In the genomic region with DNA sequence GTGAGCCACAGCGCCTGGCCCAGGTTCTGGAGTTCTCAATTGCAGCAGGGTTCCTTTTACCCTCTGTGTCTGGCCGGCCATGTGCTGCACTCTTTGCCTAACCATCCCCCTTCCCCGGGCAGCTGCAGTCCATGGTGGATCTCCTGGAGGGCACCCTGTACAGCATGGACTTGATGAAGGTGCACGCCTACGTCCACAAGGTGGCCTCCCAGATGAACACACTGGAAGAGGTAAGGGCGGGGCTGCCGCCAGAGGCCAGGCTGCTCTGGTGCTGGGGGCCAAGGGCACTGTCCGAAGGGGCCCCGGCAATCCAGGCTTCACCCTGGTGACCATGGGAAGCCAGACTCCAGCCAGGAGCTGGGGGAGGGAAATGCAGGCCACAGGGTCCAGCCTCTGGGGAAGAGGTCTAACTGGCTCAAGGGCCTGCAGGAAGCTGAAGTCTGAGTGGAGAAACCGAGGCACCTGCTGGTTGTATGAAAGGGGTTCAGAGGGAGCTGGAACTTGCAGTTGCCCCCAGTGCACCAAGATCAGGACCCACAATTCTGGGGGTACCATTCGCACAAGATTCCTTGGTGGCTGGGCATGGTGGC, we compare ENCODE assay signal across 17 cellular contexts. TPM values are rescaled to one million over a fixed set of nuclear protein-coding genes. Genes with fewer than 3 reads are reported as not detected.
DNase-seq lines count a peak whose midpoint lies in the region; ATAC-seq and TF ChIP-seq lines count a peak whose summit lies in the region.
"Had no signal": no experiment of that assay in that cellular context is flagged by ENCODE, and none has a peak within 500 bp of the region (broad histone marks: within the 10 kb centered on the region; RNA-seq: fewer than 3 reads in every experiment).

No MANE protein-coding gene starts in this region.

- H3K79me2 ChIP-seq in MM.1S (ENCODE audit: low read length): no peaks in the 10 kb centered on the region

- H3K9me3 ChIP-seq in left lung: no peaks in the 10 kb centered on the region
- no peaks in the 10 kb centered on the region for H3K9me3 ChIP-seq in MM.1S (replicated peaks; ENCODE audit: insufficient read depth, low read length)
- H3K9me3 ChIP-seq: prostate gland had no signal

- no peaks in the 10 kb centered on the region for H3K4me1 Mint-ChIP-seq in stimulated activated effector memory CD8-positive, alpha-beta T cell treated with anti-CD3 and anti-CD28 coated beads, Interleukin-12 subunit alpha, Interleukin-12 subunit beta, amount 100 ng/mL, for 72 hours
- H3K4me1 Mint-ChIP-seq in activated T-cell treated with anti-CD3 and anti-CD28 coated beads, Interleukin-2, amount 50 U/mL, for 24 hours (ENCODE audit: low read depth): no peaks in the 10 kb centered on the region

- peaks cover 37% of the 10 kb centered on the region for H3K27me3 Mint-ChIP-seq in activated T-cell treated with anti-CD3 and anti-CD28 coated beads, Interleukin-2, amount 50 U/mL, for 24 hours

- no peak overlapping the region for H3K27ac Mint-ChIP-seq in stimulated activated effector memory CD8-positive, alpha-beta T cell treated with anti-CD3 and anti-CD28 coated beads, Interleukin-12 subunit alpha, Interleukin-12 subunit beta, amount 100 ng/mL, for 72 hours
- no peak overlapping the region for H3K27ac Mint-ChIP-seq in activated T-cell treated with anti-CD3 and anti-CD28 coated beads, Interleukin-2, amount 50 U/mL, for 24 hours

- H3K9me2 ChIP-seq in MM.1S (replicated peaks; ENCODE audit: insufficient read depth, low read length): no peaks in the 10 kb centered on the region

- ATAC-seq in left lung (peak; percentile 34), HG03280 (IDR thresholded peaks at IDR 0.05; ENCODE audit: unreplicated experiment) (no peak)
- ATAC-seq in stimulated activated effector memory CD8-positive, alpha-beta T cell treated with anti-CD3 and anti-CD28 coated beads, Interleukin-12 subunit alpha, Interleukin-12 subunit beta, amount 100 ng/mL, for 72 hours: no peak

- DNase-seq in ACHN (peak; percentile 17), H7 (peak; percentile 67), SW480 (ENCODE audit: low spot score) (peak; percentile 57), left lung (peak in 1 of 2 donors; percentile 70), MM.1S (no peak)
- DNase-seq in stimulated activated effector memory CD8-positive, alpha-beta T cell treated with anti-CD3 and anti-CD28 coated beads, Interleukin-12 subunit alpha, Interleukin-12 subunit beta, amount 100 ng/mL, for 72 hours (ENCODE audit: low spot score in 2 of 2): no peak
- DNase-seq in activated T-cell treated with anti-CD3 and anti-CD28 coated beads, Interleukin-2, amount 50 U/mL, for 24 hours: no peak
- DNase-seq: activated T-cell treated with anti-CD3 and anti-CD28 coated beads, Interleukin-2, amount 50 U/mL, for 48 hours; aorta; effector CD8-positive, alpha-beta T cell; head of caudate nucleus; NCI-H1092; NCI-H524 treated with DMSO at 0.1 percent for 48 hours; stimulated activated CD4-positive, alpha-beta T cell treated with anti-CD3 and anti-CD28 coated beads, Interleukin-4, amount 100 ng/mL, for 1 hour; stimulated activated naive CD4-positive, alpha-beta T cell treated with Interleukin-2 at 50 U/mL for 16 hours had no signal

- H3F3A ChIP-seq in MM.1S (ENCODE audit: insufficient read depth, low read length): no peaks in the 10 kb centered on the region

- H2AFZ ChIP-seq in MM.1S (ENCODE audit: low read length): no peak overlapping the region

- no peak for TF ChIP-seq CTCF in left lung (IDR thresholded peaks at IDR 0.05)
- no peak for TF ChIP-seq CTCF in MM.1S (IDR thresholded peaks at IDR 0.05; ENCODE audit: low read length)

- no peaks in the 10 kb centered on the region for H3K9me3 Mint-ChIP-seq in stimulated activated effector memory CD8-positive, alpha-beta T cell treated with anti-CD3 and anti-CD28 coated beads, Interleukin-12 subunit alpha, Interleukin-12 subunit beta, amount 100 ng/mL, for 72 hours
- no peaks in the 10 kb centered on the region for H3K9me3 Mint-ChIP-seq in activated T-cell treated with anti-CD3 and anti-CD28 coated beads, Interleukin-2, amount 50 U/mL, for 24 hours

- H3K4me3 ChIP-seq in H7 (ENCODE audit: insufficient read depth, low read depth, low read length) (no peak overlapping the region), left lung (no peak overlapping the region), MM.1S (ENCODE audit: low read length) (no peak overlapping the region)
- H3K4me3 ChIP-seq: prostate gland had no signal

- H4K20me1 ChIP-seq in MM.1S (ENCODE audit: insufficient read depth, low read length): no peaks in the 10 kb centered on the region

- in situ Hi-C loops in ACHN (cut with HindIII; ENCODE audit: low pct_ligation_motif_present, low pct_unique_long_range_greater_than_20kb, low sequenced_read_pairs): no loop called here

- no peak overlapping the region for H3K4me3 Mint-ChIP-seq in stimulated activated effector memory CD8-positive, alpha-beta T cell treated with anti-CD3 and anti-CD28 coated beads, Interleukin-12 subunit alpha, Interleukin-12 subunit beta, amount 100 ng/mL, for 72 hours
- no peak overlapping the region for H3K4me3 Mint-ChIP-seq in activated T-cell treated with anti-CD3 and anti-CD28 coated beads, Interleukin-2, amount 50 U/mL, for 24 hours

- H3K27me3 ChIP-seq in H7 (ENCODE audit: control insufficient read depth, insufficient read depth, low read length) (no peaks in the 10 kb centered on the region), left lung (no peaks in the 10 kb centered on the region), MM.1S (replicated peaks; ENCODE audit: insufficient read depth, low read length) (no peaks in the 10 kb centered on the region)

- H3K36me3 ChIP-seq in H7 (replicated peaks; ENCODE audit: control insufficient read depth, insufficient read depth, low read length) (no peaks in the 10 kb centered on the region), left lung (no peaks in the 10 kb centered on the region), MM.1S (replicated peaks; ENCODE audit: insufficient read depth, low read length) (no peaks in the 10 kb centered on the region)
- H3K36me3 ChIP-seq: prostate gland had no signal

- H3K9ac ChIP-seq in MM.1S (ENCODE audit: low read length): no peak overlapping the region

- no peak overlapping the region for H3K4me2 ChIP-seq in MM.1S (ENCODE audit: low read depth, low read length)

- H3K36me3 Mint-ChIP-seq in stimulated activated effector memory CD8-positive, alpha-beta T cell treated with anti-CD3 and anti-CD28 coated beads, Interleukin-12 subunit alpha, Interleukin-12 subunit beta, amount 100 ng/mL, for 72 hours: no peaks in the 10 kb centered on the region
- H3K36me3 Mint-ChIP-seq in activated T-cell treated with anti-CD3 and anti-CD28 coated beads, Interleukin-2, amount 50 U/mL, for 24 hours (ENCODE audit: low read depth): no peaks in the 10 kb centered on the region

- H3K27ac ChIP-seq in left lung (peak overlapping the region in 1 of 2 donors; percentile 63), MM.1S (ENCODE audit: low read length) (no peak overlapping the region)
- H3K27ac ChIP-seq: prostate gland had no signal

- peaks cover 8 to 38% of the 10 kb centered on the region in 2 donors for H3K4me1 ChIP-seq in left lung
- H3K4me1 ChIP-seq in MM.1S (ENCODE audit: low read length): no peaks in the 10 kb centered on the region
- H3K4me1 ChIP-seq: prostate gland had no signal

- intact Hi-C loops in left lung (cut with DNase I): no loop called here

RNA-seq across cellular contexts. Expression of a gene that starts 18.1 kb away (rescaled TPM):
- total RNA-seq in H7 (2014; rRNA removed; shearing (Covaris generic)): 5.6 and 7.4 TPM in 2 replicates
- total RNA-seq in left lung: 10 to 100 TPM; 10.5 to 10.8 TPM

RNA-seq across cellular contexts. Expression of a gene that starts 23.9 kb away (rescaled TPM):
- total RNA-seq in H7 (2014; rRNA removed; shearing (Covaris generic)): 91.1 and 97.7 TPM in 2 replicates
- 1 to 10 TPM; 2.9 to 4.1 TPM for total RNA-seq in left lung

RNA-seq across cellular contexts. Expression of a gene that starts 58.3 kb away (rescaled TPM):
- total RNA-seq in H7 (2014; rRNA removed; shearing (Covaris generic)): not detected in 2 replicates
- 1 to 10 TPM in 1 of 2 donors, not detected in 1; 3.6 TPM for total RNA-seq in left lung
- total RNA-seq: aorta, prostate gland had no signal

Comparison
In these comparisons a context has a peak if more than half of its experiments do, and no peak if none do; other contexts are left out.
1. DNase-seq: peak in ACHN (single experiment), H7 (single experiment) and SW480 (single experiment); none in stimulated activated effector memory CD8-positive, alpha-beta T cell treated with anti-CD3 and anti-CD28 coated beads, Interleukin-12 subunit alpha, Interleukin-12 subunit beta, amount 100 ng/mL, for 72 hours (0 of 2), MM.1S (single experiment) and activated T-cell treated with anti-CD3 and anti-CD28 coated beads, Interleukin-2, amount 50 U/mL, for 24 hours (single experiment).
2. RNA of a gene that starts 23.9 kb away (total RNA-seq): 91.1 to 97.7 TPM in H7; 2.9 to 4.1 TPM in left lung; every median in the first group is over 10 times any median in the second.